ENCODE assay signal across 1 cellular context in the genomic region with DNA sequence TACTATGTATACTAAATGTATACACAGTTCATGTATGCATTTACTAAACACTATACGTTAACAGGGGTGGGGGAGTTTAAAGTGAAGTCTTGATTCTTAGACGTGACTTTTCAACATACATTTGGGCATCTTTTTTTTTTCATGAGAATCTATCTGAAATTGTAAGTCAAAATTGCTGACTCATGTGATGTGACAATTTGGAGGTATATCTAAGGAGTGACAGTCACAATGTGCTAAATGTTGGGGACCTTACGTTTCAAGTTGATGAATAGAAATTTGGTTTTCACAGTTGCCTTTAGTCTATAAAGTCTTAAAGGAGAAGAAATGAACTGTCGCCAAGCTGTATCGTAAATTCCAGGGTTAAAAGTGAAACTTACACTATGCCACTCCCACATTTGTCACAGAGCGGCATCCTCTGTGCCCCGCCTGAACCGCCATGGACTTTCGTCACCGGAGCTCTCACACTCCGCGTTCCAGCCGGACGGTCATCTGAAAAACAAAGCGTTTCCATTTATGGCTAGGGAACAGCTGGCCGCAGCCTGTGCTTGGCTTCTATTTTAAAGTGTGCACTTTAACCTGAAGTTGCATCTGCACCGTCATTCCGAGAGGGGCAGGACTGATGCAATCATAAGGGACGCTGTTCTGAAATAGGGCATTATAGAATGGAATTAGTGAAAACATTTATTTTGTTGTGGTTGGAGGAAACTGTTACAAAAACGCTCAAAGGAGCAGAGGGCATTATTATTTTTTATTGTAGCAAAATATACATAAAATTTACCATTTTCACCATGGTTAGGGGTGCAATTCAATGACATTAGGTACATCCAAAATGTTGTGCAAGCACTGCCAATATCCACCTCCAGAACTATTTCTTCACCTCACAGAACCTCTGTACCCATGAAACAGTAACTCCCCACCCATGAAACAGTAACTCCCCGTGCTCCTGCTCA.
TF ChIP-seq lines count a peak whose summit lies in the region.

No MANE protein-coding gene starts in this region.

TF ChIP-seq in H1, 55 proteins besides CTCF, POLR2A, EP300 and RAD21:
- TF ChIP-seq SUZ12 (IDR thresholded peaks at IDR 0.05; ENCODE audit: low read length) (no peak), BACH1 (IDR thresholded peaks at IDR 0.05; ENCODE audit: low read length) (0 out of 2 replicates have a peak, but pooled peaks have one; percentile 11), RBBP5 (IDR thresholded peaks at IDR 0.05; ENCODE audit: borderline replicate concordance, low read depth, low read length) (no peak), MAFK (IDR thresholded peaks at IDR 0.05; ENCODE audit: low read depth, low read length) (peak; percentile 80; the same call in 1 of the 2 replicates)
